In the genomic region with DNA sequence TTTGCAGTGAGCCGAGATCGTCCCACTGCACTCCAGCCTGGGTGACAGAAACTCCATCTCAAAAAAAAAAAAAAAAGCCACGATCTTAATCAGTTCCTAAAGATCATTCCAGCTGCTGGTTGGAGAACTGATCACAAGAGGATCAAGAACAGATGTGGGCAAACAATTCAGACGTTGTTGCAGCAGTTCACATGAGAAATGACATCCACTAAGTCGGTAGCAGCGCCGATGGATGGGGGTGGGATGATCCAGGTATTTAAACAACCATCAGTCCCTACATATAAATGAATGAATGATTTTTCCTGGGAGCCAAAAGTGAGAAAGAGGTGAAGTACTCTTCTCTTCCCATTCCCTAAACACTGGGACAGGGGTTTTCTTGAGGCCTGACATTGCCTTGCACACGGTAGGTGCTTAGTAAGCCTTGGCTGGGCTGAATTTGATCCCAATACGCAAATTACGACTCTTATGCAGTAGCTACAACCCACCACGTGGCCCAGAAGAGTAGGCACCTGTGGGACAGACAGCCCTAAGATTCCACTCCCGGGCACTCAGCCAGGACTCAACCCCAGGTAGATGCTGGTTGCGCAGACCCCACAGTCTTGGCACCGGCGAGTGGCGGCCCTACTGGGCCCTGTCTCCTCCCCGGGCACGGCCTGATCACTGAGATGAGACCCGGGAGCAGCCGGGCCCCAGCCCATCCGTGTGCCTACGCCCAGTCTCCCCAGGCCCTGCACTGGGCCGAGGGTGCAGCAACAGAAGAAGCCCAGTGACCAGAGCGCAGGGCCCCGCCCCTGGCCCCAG, we compare ENCODE assay signal across 8 cellular contexts. TPM values are rescaled to one million over a fixed set of nuclear protein-coding genes. Genes with fewer than 3 reads are reported as not detected.
A peak's percentile ranks its signal among the peaks of the same experiment; 100 is the strongest.
DNase-seq lines count a peak whose midpoint lies in the region; ATAC-seq, FAIRE-seq and TF ChIP-seq lines count a peak whose summit lies in the region.
"Had no signal": no experiment of that assay in that cellular context is flagged by ENCODE, and none has a peak within 500 bp of the region (broad histone marks: within the 10 kb centered on the region; RNA-seq: fewer than 3 reads in every experiment).

No MANE protein-coding gene starts in this region.

- CTCF ChIA-PET in K562 (lab: Yijun Ruan, JAX; ENCODE audit: low intra/inter-chr PET ratio) = no interaction called here

- TF ChIP-seq POLR2A in K562 (conservative IDR thresholded peaks at IDR 0.05) = no peak

- peak overlapping the region; percentile 95 for H3K4me2 ChIP-seq in K562 (ENCODE audit: insufficient read depth, low read length)

- peak overlapping the region; percentile 75 to 91 for H3K9ac ChIP-seq in K562 (ENCODE audit: insufficient read depth in 1 of 2, low read depth in 2 of 2, low read length in 2 of 2)
- H3K9ac ChIP-seq in liver (ENCODE audit: low read depth in 1 of 2, low read length in 2 of 2) = peak overlapping the region; percentile 48 to 72

- H3K4me3 Mint-ChIP-seq in HFFc6 = peak overlapping the region; percentile 94

- TF ChIP-seq CTCF in HFFc6 (IDR thresholded peaks at IDR 0.05) (peak; percentile 37), K562 (IDR thresholded peaks at IDR 0.05 in 2 of 3, conservative IDR thresholded peaks at IDR 0.05 in 1 of 3; ENCODE audit: insufficient read depth in 2 of 3, low read depth in 1 of 3, low read length in 3 of 3) (0 out of 6 replicates have a peak, but pooled peaks of 1 of the 3 experiments have one; percentile 23), liver (IDR thresholded peaks at IDR 0.05; ENCODE audit: low read depth, low read length, missing input control) (no peak)

- H3K9me1 ChIP-seq in K562 (ENCODE audit: control insufficient read depth, insufficient read depth, low read length) = no peaks in the 10 kb centered on the region

- ATAC-seq in GM18498 (IDR thresholded peaks at IDR 0.05; ENCODE audit: unreplicated experiment) (peak; percentile 21), K562 (peak; percentile 31)

- H3K4me3 ChIP-seq in K562 = peak overlapping the region; percentile 58
- H3K4me3 ChIP-seq in liver (ENCODE audit: low read depth in 1 of 3, low read length in 3 of 3) = peak overlapping the region; percentile 63 to 82 (median 80)
- H3K4me3 ChIP-seq in thymus (ENCODE audit: low read length) = peak overlapping the region; percentile 84

- H3K27me3 Mint-ChIP-seq in HFFc6 (ENCODE audit: insufficient read depth) = peaks cover 4% of the 10 kb centered on the region

- FAIRE-seq in K562 (lab: Jason Lieb, UNC) = peak; percentile 69

- peaks cover 5 to 17% of the 10 kb centered on the region in 2 experiments; a peak in 3 of 5 replicates for H3K4me1 ChIP-seq in K562 (replicated peaks in 1 of 2; ENCODE audit: control insufficient read depth in 2 of 2, insufficient read depth in 2 of 2, low read length in 2 of 2)
- peaks cover 5 to 23% (median 12%) of the 10 kb centered on the region in 4 donors for H3K4me1 ChIP-seq in liver (ENCODE audit: control insufficient read depth in 4 of 4, insufficient read depth in 4 of 4, low read length in 3 of 4)
- peaks cover 7% of the 10 kb centered on the region for H3K4me1 ChIP-seq in thymus (ENCODE audit: control insufficient read depth, insufficient read depth, low read length)

- H3K27ac ChIP-seq in K562 (ENCODE audit: extremely low read depth, low read depth, low read length) (peak overlapping the region; percentile 51), liver (ENCODE audit: low read depth in 1 of 2, low read length in 2 of 2) (peak overlapping the region; percentile 71 to 90), thymus (ENCODE audit: low read depth) (peak overlapping the region; percentile 94)

- no peak for TF ChIP-seq EP300 in K562 (IDR thresholded peaks at IDR 0.05; ENCODE audit: low read length)

- peaks cover 8% of the 10 kb centered on the region; the same call in 2 of the 3 replicates for H3K79me2 ChIP-seq in K562 (ENCODE audit: control insufficient read depth, insufficient read depth, low read length)

- peaks cover 38% of the 10 kb centered on the region for H3K4me1 Mint-ChIP-seq in HFFc6 (ENCODE audit: low read depth)

- intact Hi-C loops in K562 (cut with micrococcal nuclease) = no loop called here

- H2AFZ ChIP-seq in K562 (ENCODE audit: low read depth, low read length) = peak overlapping the region; percentile 79

- peak overlapping the region; percentile 99 for H3K27ac Mint-ChIP-seq in HFFc6

- 10% methylated on average over 19 of the region's 25 CpGs for WGBS in K562 (ENCODE audit: insufficient coverage, low coverage, missing lambda C conversion rate)
- WGBS in liver = 29% methylated on average over 25 of the region's 25 CpGs
- 27% methylated on average over 25 of the region's 25 CpGs for WGBS in thymus

- H3K36me3 Mint-ChIP-seq in HFFc6 (ENCODE audit: low read depth) = peaks cover 19% of the 10 kb centered on the region

- no peaks in the 10 kb centered on the region for H4K20me1 ChIP-seq in K562 (replicated peaks; ENCODE audit: control insufficient read depth, insufficient read depth, low read length)

- H3K36me3 ChIP-seq in K562 (ENCODE audit: control insufficient read depth, insufficient read depth, low read length) = peaks cover 12% of the 10 kb centered on the region; the same call in 2 of the 3 replicates
- H3K36me3 ChIP-seq in liver (ENCODE audit: control insufficient read depth in 4 of 4, insufficient read depth in 3 of 4, low read depth in 1 of 4, low read length in 3 of 4) = peaks cover 6 to 16% (median 8%) of the 10 kb centered on the region in 4 donors
- H3K36me3 ChIP-seq in thymus (ENCODE audit: control insufficient read depth, insufficient read depth) = peaks cover 24% of the 10 kb centered on the region

- BruUV-seq in K562 (replicated peaks; lab: Mats Ljungman, UMichigan) = TSS peak; percentile 52

- TF ChIP-seq RAD21 in K562 (CRISPR knock-in tag; conservative IDR thresholded peaks at IDR 0.05 in 1 of 2, IDR thresholded peaks at IDR 0.05 in 1 of 2) (no peak), liver (IDR thresholded peaks at IDR 0.05) (no peak)

- in situ Hi-C loops in K562 (cut with MboI) = no loop called here

- H3K9me3 ChIP-seq in K562 (replicated peaks; ENCODE audit: control insufficient read depth, insufficient read depth, low read depth, low read length) (no peaks in the 10 kb centered on the region), liver (ENCODE audit: control insufficient read depth in 4 of 4, low read length in 3 of 4) (no peaks in the 10 kb centered on the region), thymus (ENCODE audit: control insufficient read depth) (no peaks in the 10 kb centered on the region)

- no peaks in the 10 kb centered on the region for H3K27me3 ChIP-seq in K562 (ENCODE audit: control insufficient read depth in 2 of 2, insufficient read depth in 2 of 2, low read length in 2 of 2)
- no peaks in the 10 kb centered on the region for H3K27me3 ChIP-seq in liver (ENCODE audit: control insufficient read depth in 4 of 4, insufficient read depth in 4 of 4, low read length in 3 of 4)
- H3K27me3 ChIP-seq in thymus (ENCODE audit: control insufficient read depth, insufficient read depth) = no peaks in the 10 kb centered on the region

- DNase-seq in HFFc6 = no peak
- DNase-seq in NCI-H526 treated with DMSO at 0.1 percent for 48 hours (lab: John Stamatoyannopoulos, UW) = peak; percentile 59
- DNase-seq in K562 (ENCODE audit: extremely low read depth in 1 of 4, low spot score in 3 of 4) = no peak
- no peak for DNase-seq in GF-D8 (lab: John Stamatoyannopoulos, UW)

- POLR2A ChIA-PET in K562 (lab: Yijun Ruan, JAX) = interaction anchor here (0.6 to 2.3 kb wide), 18 partner anchors 13 to 422 kb away, joined by 3 to 12 read pairs (median 3); a partner anchor contains a TSS

- no peaks in the 10 kb centered on the region for H3K9me3 Mint-ChIP-seq in HFFc6

RNA-seq across cellular contexts. Expression of a gene that starts 0.6 kb away (rescaled TPM):
- total RNA-seq in HFFc6 (2021; fragmentation: NEBNext Ultra II Directional; extraction: Animal tissue kit (Norgen Biotek cat#: 25700)) = 10 to 100 TPM; 50.5 to 59.4 (median 54.9) TPM
- 10.8 and 27.6 TPM in 2 replicates for total RNA-seq in K562 (2011; cell fraction: chromatin; rRNA removed; ENCODE audit: low replicate concordance)
- total RNA-seq in K562 (2011; cell fraction: nucleolus; rRNA removed) = 15.0 and 17.4 TPM in 2 replicates
- 15.6 and 18.3 TPM in 2 replicates for total RNA-seq in K562 (2011; cell fraction: nucleoplasm; rRNA removed)
- total RNA-seq in K562 (2014; rRNA removed) (8.4 and 10.6 TPM in 2 replicates), K562 (2014; rRNA removed; fragmentation: Illumina TruSeq; extraction: Trizol) (4.1 and 5.1 TPM in 2 replicates), K562 (2015; rRNA removed; fragmentation: Illumina TruSeq; extraction: Trizol) (5.0 and 5.9 TPM in 2 replicates), K562 (2021) (10.8 and 13.6 TPM in 2 replicates), liver (10 to 100 TPM in 1 of 2 donors, 1 to 10 TPM in 1; 6.0 to 15.2 TPM)
- polyA plus RNA-seq in K562 (2011; rRNA removed) (6.2 and 7.6 TPM in 2 replicates), K562 (2014; fragmentation: Illumina TruSeq; extraction: Trizol) (10.6 and 11.4 TPM in 2 replicates), K562 (2014; fragmentation: Nextera tagmentation; extraction: Ambion mirVana) (1 to 10 TPM; 1.5 to 2.6 TPM), K562 (2014; rRNA removed) (9.1 and 11.0 TPM in 2 replicates), liver (10 to 100 TPM; 11.3 to 20.3 TPM), thymus (17.3 TPM)
- polyA plus RNA-seq in K562 (2011; cell fraction: cytosol; rRNA removed) = 8.6 and 18.4 TPM in 2 replicates
- polyA plus RNA-seq in K562 (2011; cell fraction: nucleus; rRNA removed) = 11.1 and 16.3 TPM in 2 replicates
- polyA plus RNA-seq in K562 (2012) = 11.4 and 11.7 TPM in 2 replicates
- 7.4 and 10.3 TPM in 2 replicates for polyA minus RNA-seq in K562 (2011; rRNA and poly(A)+ RNA removed)
- polyA minus RNA-seq in K562 (2011; cell fraction: cytosol; rRNA and poly(A)+ RNA removed) = 6.8 and 11.6 TPM in 2 replicates
- 6.6 and 7.5 TPM in 2 replicates for polyA minus RNA-seq in K562 (2011; cell fraction: nucleus; rRNA and poly(A)+ RNA removed)

RNA-seq across cellular contexts. Expression of a gene that starts 18.8 kb away (rescaled TPM):
- total RNA-seq in HFFc6 (2021; fragmentation: NEBNext Ultra II Directional; extraction: Animal tissue kit (Norgen Biotek cat#: 25700)) = 100 to 1,000 TPM; 317 to 444 (median 430) TPM
- total RNA-seq in K562 (2011; cell fraction: chromatin; rRNA removed; ENCODE audit: low replicate concordance) = 0.97 TPM in 1 of 2 replicates, not detected in the other
- total RNA-seq in K562 (2011; cell fraction: nucleolus; rRNA removed) = 0.66 and 1.8 TPM in 2 replicates
- 0.37 TPM in 1 of 2 replicates, not detected in the other for total RNA-seq in K562 (2011; cell fraction: nucleoplasm; rRNA removed)
- total RNA-seq in K562 (2014; rRNA removed) (1.2 and 1.6 TPM in 2 replicates), K562 (2014; rRNA removed; fragmentation: Illumina TruSeq; extraction: Trizol) (0.36 and 0.61 TPM in 2 replicates), K562 (2015; rRNA removed; fragmentation: Illumina TruSeq; extraction: Trizol) (0.38 and 0.76 TPM in 2 replicates), K562 (2021) (1.4 and 2.3 TPM in 2 replicates), liver (10 to 100 TPM in 1 of 2 donors, 1 to 10 TPM in 1; 1.6 to 13.6 TPM)
- polyA plus RNA-seq in K562 (2011; rRNA removed) (0.24 and 1.4 TPM in 2 replicates), K562 (2014; fragmentation: Illumina TruSeq; extraction: Trizol) (0.52 and 0.62 TPM in 2 replicates), K562 (2014; fragmentation: Nextera tagmentation; extraction: Ambion mirVana) (under 1 TPM; 0.15 to 0.23 TPM), K562 (2014; rRNA removed) (0.54 and 2.4 TPM in 2 replicates), liver (10 to 100 TPM; 10.5 to 17.6 TPM), thymus (27.4 TPM)
- 0.94 and 2.5 TPM in 2 replicates for polyA plus RNA-seq in K562 (2011; cell fraction: cytosol; rRNA removed)
- polyA plus RNA-seq in K562 (2011; cell fraction: nucleus; rRNA removed) = 0.24 and 0.47 TPM in 2 replicates
- 0.89 and 1.4 TPM in 2 replicates for polyA plus RNA-seq in K562 (2012)
- not detected in 2 replicates for polyA minus RNA-seq in K562 (2011; rRNA and poly(A)+ RNA removed)
- 1.1 TPM in 1 of 2 replicates, not detected in the other for polyA minus RNA-seq in K562 (2011; cell fraction: cytosol; rRNA and poly(A)+ RNA removed)
- polyA minus RNA-seq in K562 (2011; cell fraction: nucleus; rRNA and poly(A)+ RNA removed) = not detected in 2 replicates

RNA-seq across cellular contexts. Expression of a gene that starts 24.7 kb away (rescaled TPM):
- total RNA-seq in HFFc6 (2021; fragmentation: NEBNext Ultra II Directional; extraction: Animal tissue kit (Norgen Biotek cat#: 25700)) = under 1 TPM; 0.12 to 0.34 (median 0.18) TPM
- total RNA-seq in K562 (2011; cell fraction: chromatin; rRNA removed; ENCODE audit: low replicate concordance) = not detected in 2 replicates
- not detected in 2 replicates for total RNA-seq in K562 (2011; cell fraction: nucleolus; rRNA removed)
- 0.38 TPM in 1 of 2 replicates, not detected in the other for total RNA-seq in K562 (2011; cell fraction: nucleoplasm; rRNA removed)
- not detected in 2 replicates for total RNA-seq in K562 (2014; rRNA removed)
- total RNA-seq in K562 (2014; rRNA removed; fragmentation: Illumina TruSeq; extraction: Trizol) = not detected in 2 replicates
- total RNA-seq in K562 (2015; rRNA removed; fragmentation: Illumina TruSeq; extraction: Trizol) = not detected in 2 replicates
- not detected in 2 replicates for total RNA-seq in K562 (2021)
- not detected in 2 replicates for polyA plus RNA-seq in K562 (2011; rRNA removed)
- not detected in 2 replicates for polyA plus RNA-seq in K562 (2011; cell fraction: cytosol; rRNA removed)
- not detected in 2 replicates for polyA plus RNA-seq in K562 (2011; cell fraction: nucleus; rRNA removed)
- polyA plus RNA-seq in K562 (2012) = not detected in 2 replicates
- polyA plus RNA-seq in K562 (2014; fragmentation: Illumina TruSeq; extraction: Trizol) = not detected in 2 replicates
- polyA plus RNA-seq in K562 (2014; fragmentation: Nextera tagmentation; extraction: Ambion mirVana) = not detected
- 0.04 TPM in 1 of 2 replicates, not detected in the other for polyA plus RNA-seq in K562 (2014; rRNA removed)
- not detected in 2 replicates for polyA minus RNA-seq in K562 (2011; rRNA and poly(A)+ RNA removed)
- not detected in 2 replicates for polyA minus RNA-seq in K562 (2011; cell fraction: cytosol; rRNA and poly(A)+ RNA removed)
- polyA minus RNA-seq in K562 (2011; cell fraction: nucleus; rRNA and poly(A)+ RNA removed) = not detected in 2 replicates
- 1 to 10 TPM in 1 of 2 donors, under 1 TPM in 1; 0.92 to 9.4 TPM for total RNA-seq in liver
- 1 to 10 TPM in 1 of 2 donors, under 1 TPM in 1; 0.48 to 1.6 TPM for polyA plus RNA-seq in liver
- polyA plus RNA-seq in thymus = 0.71 TPM
- total RNA-seq: dermis microvascular lymphatic vessel endothelial cell had no signal

RNA-seq across cellular contexts. Expression of a gene that starts 28.8 kb away (rescaled TPM):
- total RNA-seq in HFFc6 (2021; fragmentation: NEBNext Ultra II Directional; extraction: Animal tissue kit (Norgen Biotek cat#: 25700)) = 10 to 100 TPM; 44.3 to 69.2 (median 58.9) TPM
- 7.1 and 23.0 TPM in 2 replicates for total RNA-seq in K562 (2011; cell fraction: chromatin; rRNA removed; ENCODE audit: low replicate concordance)
- 8.0 and 14.7 TPM in 2 replicates for total RNA-seq in K562 (2011; cell fraction: nucleolus; rRNA removed)
- total RNA-seq in K562 (2011; cell fraction: nucleoplasm; rRNA removed) = 8.0 and 11.1 TPM in 2 replicates
- 1.2 and 1.3 TPM in 2 replicates for total RNA-seq in K562 (2014; rRNA removed)
- total RNA-seq in K562 (2014; rRNA removed; fragmentation: Illumina TruSeq; extraction: Trizol) = 0.41 and 0.73 TPM in 2 replicates
- total RNA-seq in K562 (2015; rRNA removed; fragmentation: Illumina TruSeq; extraction: Trizol) = 0.65 and 0.79 TPM in 2 replicates
- 2.8 and 3.1 TPM in 2 replicates for total RNA-seq in K562 (2021)
- 1.3 and 1.7 TPM in 2 replicates for polyA plus RNA-seq in K562 (2011; rRNA removed)
- 0.91 and 1.3 TPM in 2 replicates for polyA plus RNA-seq in K562 (2011; cell fraction: cytosol; rRNA removed)
- polyA plus RNA-seq in K562 (2011; cell fraction: nucleus; rRNA removed) = 7.6 and 16.8 TPM in 2 replicates
- polyA plus RNA-seq in K562 (2012) = 1.5 and 2.8 TPM in 2 replicates
- polyA plus RNA-seq in K562 (2014; fragmentation: Illumina TruSeq; extraction: Trizol) = 1.4 and 1.6 TPM in 2 replicates
- polyA plus RNA-seq in K562 (2014; fragmentation: Nextera tagmentation; extraction: Ambion mirVana) = under 1 TPM in 1 of 2 experiments, not detected in 1; 0.28 TPM
- polyA plus RNA-seq in K562 (2014; rRNA removed) = 1.0 and 2.8 TPM in 2 replicates
- 2.3 and 2.9 TPM in 2 replicates for polyA minus RNA-seq in K562 (2011; rRNA and poly(A)+ RNA removed)
- 4.6 and 4.9 TPM in 2 replicates for polyA minus RNA-seq in K562 (2011; cell fraction: cytosol; rRNA and poly(A)+ RNA removed)
- polyA minus RNA-seq in K562 (2011; cell fraction: nucleus; rRNA and poly(A)+ RNA removed) = 9.4 and 13.6 TPM in 2 replicates
- 10 to 100 TPM; 11.7 to 94.0 TPM for total RNA-seq in liver
- 10 to 100 TPM; 44.7 to 47.2 TPM for polyA plus RNA-seq in liver
- 40.4 TPM for polyA plus RNA-seq in thymus

Comparison
In these comparisons a context has a peak if more than half of its experiments do, and no peak if none do; other contexts are left out.
1. RNA of a gene that starts 18.8 kb away (total RNA-seq): 317 to 444 TPM in HFFc6; 1.6 to 13.6 TPM in liver and 0.36 to 2.3 TPM in K562; every median in the first group is over 10 times any median in the second.
2. Peak in every context shown above with its lines, with median percentiles within 50 percentile points of each other: H3K27ac ChIP-seq and H3K4me3 ChIP-seq.